8 cellular contexts compared by ENCODE assay signal in the genomic region with DNA sequence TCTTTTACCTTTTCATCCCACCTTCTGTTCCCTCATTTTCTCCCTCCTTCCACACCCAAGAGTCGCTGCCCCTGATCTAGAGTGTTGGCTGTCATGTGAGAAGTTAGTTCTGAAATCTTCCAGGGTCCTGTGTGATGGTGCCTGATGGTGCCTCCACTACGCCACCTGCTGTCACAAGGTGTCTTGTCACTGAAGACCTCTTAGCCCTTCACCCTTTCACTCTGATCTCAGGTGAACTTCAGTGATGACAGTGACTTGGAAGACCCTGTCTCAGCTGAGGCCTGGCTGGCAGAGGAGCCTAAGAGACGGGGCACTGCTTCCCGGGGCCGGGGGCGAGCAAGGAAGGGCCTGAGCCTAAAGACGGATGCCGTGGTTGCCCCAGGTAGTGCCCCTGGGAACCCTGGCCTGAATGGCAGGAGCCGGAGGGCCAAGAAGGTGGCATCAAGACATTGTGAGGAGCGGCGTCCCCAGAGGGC. TPM values are rescaled to one million over a fixed set of nuclear protein-coding genes. Genes with fewer than 3 reads are reported as not detected.
A peak's percentile ranks its signal among the peaks of the same experiment; 100 is the strongest.
DNase-seq lines count a peak whose midpoint lies in the region; ATAC-seq and TF ChIP-seq lines count a peak whose summit lies in the region.

No MANE protein-coding gene starts in this region.

- intact Hi-C loops in aorta (cut with DNase I), result loop anchor here (1.0 to 5.0 kb wide), 3 partner anchors 35 to 75 kb away; a partner anchor contains a TSS

- peaks cover 81% of the 10 kb centered on the region for H3K36me3 ChIP-seq in BE2C
- peaks cover 94% of the 10 kb centered on the region for H3K36me3 ChIP-seq in HAP-1 (replicated peaks)
- no peaks in the 10 kb centered on the region for H3K36me3 ChIP-seq in aorta (ENCODE audit: control insufficient read depth in 1 of 2, insufficient read depth in 2 of 2, low read length in 1 of 2)

- ATAC-seq in aorta (ENCODE audit: low FRiP score), result peak; percentile 63
- ATAC-seq in GM21360 (IDR thresholded peaks at IDR 0.05; ENCODE audit: unreplicated experiment), result no peak

- no peak overlapping the region for H3K4me3 ChIP-seq in BE2C (ENCODE audit: low read depth, low read length)
- H3K4me3 ChIP-seq in HAP-1, result no peak overlapping the region
- no peak overlapping the region for H3K4me3 ChIP-seq in aorta (ENCODE audit: low read length in 2 of 2)

- in situ Hi-C loops in HAP-1 (cut with MboI; ENCODE audit: low sequenced_read_pairs), result loop anchor here (5.0 to 10.0 kb wide), 2 partner anchors 75 to 223 kb away; no protein-coding TSS in a partner anchor

- H3K9me3 ChIP-seq in BE2C, result no peaks in the 10 kb centered on the region
- no peaks in the 10 kb centered on the region for H3K9me3 ChIP-seq in HAP-1
- no peaks in the 10 kb centered on the region for H3K9me3 ChIP-seq in aorta (ENCODE audit: control insufficient read depth, low read length)

- H3K27me3 ChIP-seq in BE2C (no peaks in the 10 kb centered on the region), HAP-1 (ENCODE audit: low read depth) (no peaks in the 10 kb centered on the region), aorta (ENCODE audit: control insufficient read depth in 1 of 2, insufficient read depth in 2 of 2, low read length in 1 of 2) (no peaks in the 10 kb centered on the region)

- H3K4me1 ChIP-seq in BE2C (no peaks in the 10 kb centered on the region), HAP-1 (no peaks in the 10 kb centered on the region), aorta (ENCODE audit: control insufficient read depth in 1 of 2, insufficient read depth in 2 of 2, low read length in 2 of 2) (no peaks in the 10 kb centered on the region)

- peak; percentile 72 for DNase-seq in BE2C
- peak; percentile 37 to 73 for DNase-seq in HAP-1 (ENCODE audit: low spot score in 2 of 2)
- peak; percentile 67 for DNase-seq in RPMI8226
- DNase-seq in activated naive CD4-positive, alpha-beta T cell treated with Interleukin-2 at 50 U/mL for 16 hours, result peak; percentile 77
- DNase-seq in globus pallidus (ENCODE audit: low spot score), result peak; percentile 48
- peak; percentile 42 for DNase-seq in pons (ENCODE audit: low spot score)
- DNase-seq in aorta, result peak; percentile 66 to 91

- H3K27ac ChIP-seq in aorta (ENCODE audit: low read depth in 1 of 2, low read length in 2 of 2), result no peak overlapping the region

- WGBS in aorta, 2 donors, result 81% methylated on average over 11 of the region's 11 CpGs

- TF ChIP-seq CTCF in BE2C (IDR thresholded peaks at IDR 0.05; ENCODE audit: low read depth, low read length), result peak; percentile 86

RNA-seq across cellular contexts. Expression of a gene that starts 7.6 kb away (rescaled TPM):
- polyA plus RNA-seq in BE2C (2012; ENCODE audit: insufficient read depth, insufficient read length, low read depth), result 694 TPM
- total RNA-seq in aorta, result 100 to 1,000 TPM; 386 to 452 TPM
- polyA plus RNA-seq in aorta, result 1,000 to 10,000 TPM; 1,642 to 3,916 TPM

RNA-seq across cellular contexts. Expression of a gene that starts 11.7 kb away (rescaled TPM):
- polyA plus RNA-seq in BE2C (2012; ENCODE audit: insufficient read depth, insufficient read length, low read depth), result 177 TPM
- total RNA-seq in aorta, result 10 to 100 TPM; 32.7 to 43.6 TPM
- 100 to 1,000 TPM in 1 of 2 donors, 10 to 100 TPM in 1; 38.6 to 112 TPM for polyA plus RNA-seq in aorta

RNA-seq across cellular contexts. Expression of a gene that starts 19.7 kb away (rescaled TPM):
- polyA plus RNA-seq in BE2C (2012; ENCODE audit: insufficient read depth, insufficient read length, low read depth), result 6.3 TPM
- total RNA-seq in aorta, result 1 to 10 TPM in 1 of 2 donors, under 1 TPM in 1; 0.49 to 2.8 TPM
- 1 to 10 TPM in 1 of 2 donors, under 1 TPM in 1; 0.38 to 2.5 TPM for polyA plus RNA-seq in aorta

RNA-seq across cellular contexts. Expression of a gene that starts 33.6 kb away (rescaled TPM):
- 93.5 TPM for polyA plus RNA-seq in BE2C (2012; ENCODE audit: insufficient read depth, insufficient read length, low read depth)
- total RNA-seq in aorta, result 10 to 100 TPM; 33.3 to 45.3 TPM
- polyA plus RNA-seq in aorta, result 100 to 1,000 TPM in 1 of 2 donors, 10 to 100 TPM in 1; 15.3 to 109 TPM

RNA-seq across cellular contexts. Expression of a gene that starts 48.4 kb away (rescaled TPM):
- 2.0 TPM for polyA plus RNA-seq in BE2C (2012; ENCODE audit: insufficient read depth, insufficient read length, low read depth)
- under 1 TPM in 1 of 2 donors, not detected in 1; 0.33 TPM for total RNA-seq in aorta
- not detected for polyA plus RNA-seq in aorta
